ENCODE assay signal across 20 cellular contexts in genomic region chr14:88281447-88281846, GRCh38. TPM values are rescaled to one million over a fixed set of nuclear protein-coding genes. Genes with fewer than 3 reads are reported as not detected.
"Had no signal": no experiment of that assay in that cellular context is flagged by ENCODE, and none has a peak within 500 bp of the region (broad histone marks: within the 10 kb centered on the region; RNA-seq: fewer than 3 reads in every experiment).

No MANE protein-coding gene starts in this region.

- H3K4me1 ChIP-seq: colonic mucosa, gastrocnemius medialis, heart right ventricle, right atrium auricular region, sigmoid colon had no signal

- H3K9me3 ChIP-seq: colonic mucosa, gastrocnemius medialis, right atrium auricular region, sigmoid colon had no signal

- H3K27me3 ChIP-seq: colonic mucosa, gastrocnemius medialis, heart right ventricle, right atrium auricular region, sigmoid colon had no signal

- DNase-seq: colonic mucosa; dermis blood vessel endothelial cell; erythroblast; gastrocnemius medialis; heart right ventricle; hypothalamus; kidney glomerular epithelial cell; natural killer cell; sigmoid colon; stimulated activated CD4-positive, alpha-beta T cell treated with anti-CD3 and anti-CD28 coated beads, Interleukin-2, amount 100 ng/mL, for 24 hours; stimulated activated naive CD4-positive, alpha-beta T cell; trophoblast cell had no signal

- ATAC-seq: gastrocnemius medialis, heart right ventricle, natural killer cell had no signal

- H3K4me3 ChIP-seq: colonic mucosa, gastrocnemius medialis, heart right ventricle, right atrium auricular region, sigmoid colon, skin epidermis had no signal

- H3K27ac ChIP-seq: colonic mucosa, gastrocnemius medialis, heart right ventricle, right atrium auricular region, sigmoid colon, skin epidermis had no signal

- H3K36me3 ChIP-seq: colonic mucosa, gastrocnemius medialis, heart right ventricle, right atrium auricular region, sigmoid colon had no signal

- FAIRE-seq: islet of Langerhans had no signal

RNA-seq across cellular contexts. Expression of gene KCNK10, which starts 41.6 kb away (rescaled TPM):
- total RNA-seq: dermis blood vessel endothelial cell, gastrocnemius medialis, mesothelial cell of epicardium, myocyte, natural killer cell, osteocyte, posterior vena cava, right atrium auricular region had no signal
- polyA plus RNA-seq: liver had no signal
